Comparison of ENCODE assay signal across 1 cellular context in the genomic region with DNA sequence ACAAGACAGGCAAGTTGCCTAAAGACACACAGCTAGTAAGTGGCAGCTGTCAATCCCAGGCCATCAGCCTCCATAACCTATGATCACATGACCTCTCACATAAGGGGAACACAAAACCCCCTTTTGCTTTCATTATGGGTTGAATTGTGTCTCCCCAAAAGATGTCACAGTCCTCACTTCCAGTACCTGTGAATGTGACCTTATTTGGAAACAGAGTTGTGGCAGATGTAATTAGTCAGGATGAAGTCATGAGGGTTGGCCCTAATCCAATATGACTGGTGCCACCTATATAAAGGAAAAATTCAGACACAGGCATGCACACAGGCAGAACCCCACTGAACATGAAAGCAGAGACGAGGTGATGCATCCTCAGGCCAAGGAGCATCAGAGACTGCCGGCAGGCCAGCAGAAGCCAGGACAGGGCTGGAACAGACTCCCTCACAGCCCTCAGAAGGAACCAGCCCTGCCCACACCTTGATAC.
A peak's percentile ranks its signal among the peaks of the same experiment; 100 is the strongest.
TF ChIP-seq lines count a peak whose summit lies in the region.

No MANE protein-coding gene starts in this region.

TF ChIP-seq in K562, 482 proteins besides CTCF, POLR2A, EP300 and RAD21 (continued from another document):
- TF ChIP-seq, protein P1, sequence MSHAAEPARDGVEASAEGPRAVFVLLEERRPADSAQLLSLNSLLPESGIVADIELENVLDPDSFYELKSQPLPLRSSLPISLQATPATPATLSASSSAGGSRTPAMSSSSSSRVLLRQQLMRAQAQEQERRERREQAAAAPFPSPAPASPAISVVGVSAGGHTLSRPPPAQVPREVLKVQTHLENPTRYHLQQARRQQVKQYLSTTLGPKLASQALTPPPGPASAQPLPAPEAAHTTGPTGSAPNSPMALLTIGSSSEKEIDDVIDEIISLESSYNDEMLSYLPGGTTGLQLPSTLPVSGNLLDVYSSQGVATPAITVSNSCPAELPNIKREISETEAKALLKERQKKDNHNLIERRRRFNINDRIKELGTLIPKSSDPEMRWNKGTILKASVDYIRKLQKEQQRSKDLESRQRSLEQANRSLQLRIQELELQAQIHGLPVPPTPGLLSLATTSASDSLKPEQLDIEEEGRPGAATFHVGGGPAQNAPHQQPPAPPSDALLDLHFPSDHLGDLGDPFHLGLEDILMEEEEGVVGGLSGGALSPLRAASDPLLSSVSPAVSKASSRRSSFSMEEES (CRISPR knock-in tag; IDR thresholded peaks at IDR 0.05), result peak; percentile 82
- TF ChIP-seq HEY1 (CRISPR knock-in tag; IDR thresholded peaks at IDR 0.05; ENCODE audit: borderline replicate concordance), result no peak
- peak in 1 of 2 experiments; percentile 77; a peak in 2 of 4 replicates for TF ChIP-seq SRF (CRISPR knock-in tag; IDR thresholded peaks at IDR 0.05)
- no peak for TF ChIP-seq ZNF165 (CRISPR knock-in tag; IDR thresholded peaks at IDR 0.05; ENCODE audit: borderline replicate concordance)
- TF ChIP-seq, protein P2, sequence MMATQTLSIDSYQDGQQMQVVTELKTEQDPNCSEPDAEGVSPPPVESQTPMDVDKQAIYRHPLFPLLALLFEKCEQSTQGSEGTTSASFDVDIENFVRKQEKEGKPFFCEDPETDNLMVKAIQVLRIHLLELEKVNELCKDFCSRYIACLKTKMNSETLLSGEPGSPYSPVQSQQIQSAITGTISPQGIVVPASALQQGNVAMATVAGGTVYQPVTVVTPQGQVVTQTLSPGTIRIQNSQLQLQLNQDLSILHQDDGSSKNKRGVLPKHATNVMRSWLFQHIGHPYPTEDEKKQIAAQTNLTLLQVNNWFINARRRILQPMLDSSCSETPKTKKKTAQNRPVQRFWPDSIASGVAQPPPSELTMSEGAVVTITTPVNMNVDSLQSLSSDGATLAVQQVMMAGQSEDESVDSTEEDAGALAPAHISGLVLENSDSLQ (IDR thresholded peaks at IDR 0.05), result peak; percentile 36; the same call in 1 of the 2 replicates
- peak; percentile 31 for TF ChIP-seq MEIS2 (IDR thresholded peaks at IDR 0.05; ENCODE audit: partially characterized antibody)
- no peak for TF ChIP-seq ZNF436 (CRISPR knock-in tag; IDR thresholded peaks at IDR 0.05)
